13 cellular contexts compared by ENCODE assay signal in genomic region chr14:105470812-105471771, GRCh38. TPM values are rescaled to one million over a fixed set of nuclear protein-coding genes. Genes with fewer than 3 reads are reported as not detected.
DNase-seq lines count a peak whose midpoint lies in the region; ATAC-seq and TF ChIP-seq lines count a peak whose summit lies in the region.
"Had no signal": no experiment of that assay in that cellular context is flagged by ENCODE, and none has a peak within 500 bp of the region (broad histone marks: within the 10 kb centered on the region; RNA-seq: fewer than 3 reads in every experiment).

No MANE protein-coding gene starts in this region.

- H3K27ac Mint-ChIP-seq in mesothelial cell of epicardium = no peak overlapping the region
- H3K27ac Mint-ChIP-seq: activated CD4-positive, alpha-beta T cell treated with anti-CD3 and anti-CD28 coated beads, Interleukin-2, amount 10 ng/mL, durations not matched to agents 7 days and 5 days had no signal

- no peaks in the 10 kb centered on the region for H3K36me3 Mint-ChIP-seq in mesothelial cell of epicardium
- H3K36me3 Mint-ChIP-seq: brain had no signal

- H3K4me1 Mint-ChIP-seq in mesothelial cell of epicardium = peaks cover 6% of the 10 kb centered on the region

- no peak for TF ChIP-seq EP300 in transverse colon (IDR thresholded peaks at IDR 0.05; ENCODE audit: low read depth)

- no peak overlapping the region for H3K4me3 Mint-ChIP-seq in mesothelial cell of epicardium
- H3K4me3 Mint-ChIP-seq: activated CD4-positive, alpha-beta T cell treated with anti-CD3 and anti-CD28 coated beads, Interleukin-2, amount 10 ng/mL, durations not matched to agents 7 days and 5 days; brain had no signal

- 75 to 80% methylated on average over 1 to 21 of the region's 30 CpGs for WGBS in transverse colon (ENCODE audit: low coverage in 1 of 2), 2 donors

- no peak for TF ChIP-seq POLR2A in transverse colon (IDR thresholded peaks at IDR 0.05)

- peaks cover 15 to 35% (median 30%) of the 10 kb centered on the region in 4 donors for H3K4me1 ChIP-seq in transverse colon

- H3K27ac ChIP-seq in C4-2B (0 out of 2 replicates have a peak overlapping the region, but pooled peaks have one; percentile 3), cingulate gyrus (ENCODE audit: low read depth, low read length) (peak overlapping the region; percentile 39), transverse colon (no peak overlapping the region)

- intact Hi-C loops in transverse colon (cut with DNase I; ENCODE audit: low total_unique reads) = no loop called here

- H3K4me3 ChIP-seq in transverse colon = no peak overlapping the region
- H3K4me3 ChIP-seq: pancreas had no signal

- DNase-seq in NCI-H1417 treated with DMSO at 0.1 percent for 48 hours (lab: John Stamatoyannopoulos, UW) = peak; percentile 75
- DNase-seq in mesothelial cell of epicardium (ENCODE audit: low spot score in 2 of 2, unreplicated experiment in 2 of 2) = no peak
- DNase-seq in transverse colon = no peak
- DNase-seq in ureter (ENCODE audit: low spot score) = no peak
- DNase-seq: activated CD4-positive, alpha-beta T cell treated with anti-CD3 and anti-CD28 coated beads, Interleukin-2, amount 10 ng/mL, durations not matched to agents 7 days and 5 days; DMS153 had no signal

- TF ChIP-seq CTCF in C4-2B (conservative IDR thresholded peaks at IDR 0.05) = no peak
- TF ChIP-seq CTCF in mesothelial cell of epicardium (IDR thresholded peaks at IDR 0.05; ENCODE audit: unreplicated experiment) = peak; percentile 34
- TF ChIP-seq CTCF in transverse colon (IDR thresholded peaks at IDR 0.05) = no peak

- ATAC-seq in GM18909 (IDR thresholded peaks at IDR 0.05; ENCODE audit: poor library complexity, unreplicated experiment) (no peak), GM18519 (IDR thresholded peaks at IDR 0.05; ENCODE audit: low FRiP score, unreplicated experiment) (no peak)
- ATAC-seq: pancreas had no signal

- H3K27me3 ChIP-seq in transverse colon = peaks cover 26% of the 10 kb centered on the region
- H3K27me3 ChIP-seq: pancreas had no signal

- peaks cover 4% of the 10 kb centered on the region for H3K27me3 Mint-ChIP-seq in mesothelial cell of epicardium (ENCODE audit: low read depth)
- H3K27me3 Mint-ChIP-seq: brain had no signal

- no peaks in the 10 kb centered on the region for H3K9me3 Mint-ChIP-seq in mesothelial cell of epicardium
- H3K9me3 Mint-ChIP-seq: activated CD4-positive, alpha-beta T cell treated with anti-CD3 and anti-CD28 coated beads, Interleukin-2, amount 10 ng/mL, durations not matched to agents 7 days and 5 days; brain had no signal

- no peaks in the 10 kb centered on the region for H3K9me3 ChIP-seq in transverse colon
- H3K9me3 ChIP-seq: pancreas had no signal

- in situ Hi-C loops in transverse colon (cut with MboI; ENCODE audit: low pct_ligation_motif_present in 1 of 4, low pct_unique_long_range_greater_than_20kb in 1 of 4, low sequenced_read_pairs in 3 of 4) = no loop called here

- no peaks in the 10 kb centered on the region for H3K36me3 ChIP-seq in transverse colon

RNA-seq across cellular contexts. Expression of gene CRIP2, which starts 3.5 kb away (rescaled TPM):
- total RNA-seq in mesothelial cell of epicardium (19.2 to 20.9 TPM (median 19.4 TPM) in 3 replicates), transverse colon (10 to 100 TPM; 11.2 to 67.3 (median 22.4) TPM), ureter (186 TPM)

RNA-seq across cellular contexts. Expression of gene CRIP1, which starts 15.6 kb away (rescaled TPM):
- total RNA-seq in mesothelial cell of epicardium (17.1 to 28.2 TPM (median 26.6 TPM) in 3 replicates), transverse colon (100 to 1,000 TPM in 1 of 4 donors, 10 to 100 TPM in 2, not detected in 1; 16.9 to 246 (median 63.0) TPM), ureter (127 TPM)
- total RNA-seq: LHCN-M2 had no signal

RNA-seq across cellular contexts. Expression of gene TEDC1, which starts 20.0 kb away (rescaled TPM):
- total RNA-seq in mesothelial cell of epicardium = 13.4 to 14.9 TPM (median 13.6 TPM) in 3 replicates
- total RNA-seq in transverse colon = 10 to 100 TPM; 10.8 to 52.9 (median 29.5) TPM
- total RNA-seq in ureter = 9.7 TPM

RNA-seq across cellular contexts. Expression of gene MTA1, which starts 51.5 kb away (rescaled TPM):
- total RNA-seq in mesothelial cell of epicardium (256 to 261 TPM (median 259 TPM) in 3 replicates), transverse colon (100 to 1,000 TPM in 2 of 4 donors, 10 to 100 TPM in 2; 79.4 to 293 (median 106) TPM), ureter (169 TPM)

RNA-seq across cellular contexts. Expression of gene TMEM121, which starts 55.3 kb away (rescaled TPM):
- total RNA-seq in mesothelial cell of epicardium = 4.3 to 6.0 TPM (median 5.6 TPM) in 3 replicates
- under 1 TPM in 2 of 4 donors, not detected in 2; 0.48 to 0.96 TPM for total RNA-seq in transverse colon
- total RNA-seq in ureter = 1.1 TPM

Comparison
In these comparisons a context has a peak if more than half of its experiments do, and no peak if none do; other contexts are left out.
1. H3K27ac ChIP-seq: peak in C4-2B (single experiment) and cingulate gyrus (single experiment); none in transverse colon (0 of 4).